33 cellular contexts compared by ENCODE assay signal in the genomic region with DNA sequence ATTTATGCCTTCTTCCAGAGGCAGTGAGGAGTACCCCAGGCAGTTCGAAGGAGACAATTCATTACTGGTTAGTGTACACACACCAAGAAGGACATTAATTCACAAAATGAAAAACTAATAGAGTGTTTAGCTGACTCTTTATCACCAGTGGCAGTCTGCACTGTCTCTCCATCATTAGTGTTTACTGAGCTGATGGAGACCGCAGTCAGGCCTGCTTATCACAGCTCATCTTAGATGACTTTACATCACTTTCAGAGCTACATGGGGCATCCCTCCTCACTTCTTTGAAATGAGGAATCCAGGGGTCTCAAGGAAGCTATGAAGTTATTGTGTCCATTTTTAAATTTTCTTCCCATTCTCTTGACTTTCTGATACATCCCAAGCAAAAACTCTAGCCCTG.
"Had no signal": no experiment of that assay in that cellular context is flagged by ENCODE, and none has a peak within 500 bp of the region (broad histone marks: within the 10 kb centered on the region; RNA-seq: fewer than 3 reads in every experiment).

No MANE protein-coding gene starts in this region.

- H3K27ac ChIP-seq: adrenal gland, ascending aorta, body of pancreas, brain microvascular endothelial cell, breast epithelium, cardiac muscle cell, colonic mucosa had no signal

- DNase-seq: activated effector memory CD4-positive, alpha-beta T cell treated with anti-CD3 and anti-CD28 coated beads, Interleukin-2, amount 50 U/mL, for 16 hours; activated effector memory CD4-positive, alpha-beta T cell treated with Interleukin-2 at 50 U/mL for 16 hours; activated gamma-delta T cell; activated gamma-delta T cell treated with Interleukin-2 at 50 U/mL for 16 hours; activated naive CD4-positive, alpha-beta T cell; activated naive CD4-positive, alpha-beta T cell treated with anti-CD3 and anti-CD28 coated beads for 36 hours; activated naive CD4-positive, alpha-beta T cell treated with anti-CD3 and anti-CD28 coated beads, Interleukin-2, amount 10 ng/mL, durations not matched to agents 7 days and 5 days; activated naive CD4-positive, alpha-beta T cell treated with anti-CD3 and anti-CD28 coated beads, Interleukin-2, amount 50 U/mL, for 16 hours; activated naive CD4-positive, alpha-beta T cell treated with Interleukin-2 at 50 U/mL for 16 hours; activated naive CD8-positive, alpha-beta T cell treated with anti-CD3 and anti-CD28 coated beads for 36 hours; activated naive CD8-positive, alpha-beta T cell treated with anti-CD3 and anti-CD28 coated beads, Interleukin-2, amount 10 ng/mL, durations not matched to agents 7 days and 5 days; activated naive CD8-positive, alpha-beta T cell treated with anti-CD3 and anti-CD28 coated beads, Interleukin-2, amount 50 U/mL, for 24 hours; activated T-cell treated with anti-CD3 and anti-CD28 coated beads, Interleukin-2, amount 50 U/mL, for 48 hours; activated T-cell treated with anti-CD3 and anti-CD28 coated beads, Interleukin-2, amount 50 U/mL, for 72 hours; adrenal gland; amniotic stem cell; amygdala; anterior cingulate cortex; aorta; body of pancreas; brain microvascular endothelial cell; caudate nucleus; central memory CD4-positive, alpha-beta T cell; cerebellar nuclear complex; colonic mucosa had no signal

- H3K27me3 ChIP-seq: adrenal gland, ascending aorta, body of pancreas, brain microvascular endothelial cell, breast epithelium, cardiac muscle cell, colonic mucosa had no signal

- H3K9me3 ChIP-seq: adrenal gland, ascending aorta, body of pancreas, breast epithelium, colonic mucosa had no signal

- H3K4me3 ChIP-seq: adrenal gland, ascending aorta, body of pancreas, breast epithelium, cardiac muscle cell, colonic mucosa had no signal

- FAIRE-seq: astrocyte, bronchial epithelial cell, colon had no signal

- H3K4me1 ChIP-seq: adrenal gland, ascending aorta, breast epithelium, colonic mucosa had no signal

- ATAC-seq: activated naive CD4-positive, alpha-beta T cell treated with anti-CD3 and anti-CD28 coated beads, Interleukin-2, amount 50 U/mL, for 72 hours; activated naive CD8-positive, alpha-beta T cell treated with anti-CD3 and anti-CD28 coated beads, Interleukin-2, amount 50 U/mL, for 24 hours; activated T-cell treated with anti-CD3 and anti-CD28 coated beads, Interleukin-2, amount 50 U/mL, for 72 hours; activated T-helper 17 cell treated with anti-CD3 and anti-CD28 coated beads, Interleukin-2, amount 50 U/mL, for 72 hours; body of pancreas had no signal

- H3K36me3 ChIP-seq: adrenal gland, ascending aorta, brain microvascular endothelial cell, breast epithelium, cardiac muscle cell, colonic mucosa had no signal
